ENCODE assay signal across 8 cellular contexts in the genomic region with DNA sequence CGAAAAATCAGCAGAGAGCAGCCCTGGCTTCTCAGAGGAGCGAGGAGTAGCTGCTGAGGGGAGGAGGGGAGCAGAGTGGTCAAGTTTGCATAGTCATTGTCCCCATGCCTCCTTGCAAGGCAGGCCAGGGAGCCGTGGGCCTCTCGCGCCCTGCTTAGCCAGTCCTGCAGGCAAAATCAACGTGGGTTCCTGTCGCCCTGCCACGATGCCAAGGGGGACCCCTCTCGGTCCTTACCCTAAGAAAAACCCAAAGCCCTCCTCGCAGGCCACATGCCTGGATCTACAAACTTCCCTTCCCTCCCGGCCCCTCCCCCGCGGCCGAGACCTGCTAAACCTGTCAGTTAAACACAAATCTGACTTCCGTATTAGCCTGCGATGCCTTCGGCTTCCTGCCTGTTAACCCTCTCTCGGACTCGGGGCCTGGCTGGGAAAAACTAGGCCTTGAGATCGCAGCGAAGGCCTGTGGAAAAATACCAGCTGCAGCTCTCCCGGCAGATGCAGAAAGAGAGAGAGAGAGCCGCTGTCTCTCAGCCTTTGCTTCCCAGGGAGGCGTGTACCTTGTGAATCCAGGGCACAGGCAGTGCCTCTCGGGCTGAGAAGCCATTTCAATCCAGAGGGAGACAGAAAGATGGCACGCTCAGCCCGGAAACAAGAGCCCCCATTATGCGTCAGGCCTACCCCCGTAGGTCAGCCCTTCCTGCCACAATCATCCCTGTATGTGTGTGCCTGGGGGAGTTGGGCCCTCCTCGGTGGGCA. TPM values are rescaled to one million over a fixed set of nuclear protein-coding genes. Genes with fewer than 3 reads are reported as not detected.
DNase-seq lines count a peak whose midpoint lies in the region; ATAC-seq and TF ChIP-seq lines count a peak whose summit lies in the region.

No MANE protein-coding gene starts in this region.

- BruUV-seq in PC-9 (replicated peaks; lab: Mats Ljungman, UMichigan) = TSS peak; percentile 63

- H3K27ac ChIP-seq in HUES48 (ENCODE audit: low read depth, low read length) (peak overlapping the region; percentile 99), PC-9 (peak overlapping the region; percentile 99), neural cell (ENCODE audit: low read length) (peak overlapping the region; percentile 99)

- H3K27me3 ChIP-seq in HUES48 (ENCODE audit: control insufficient read depth, insufficient read depth, low read length) (no peaks in the 10 kb centered on the region), PC-9 (ENCODE audit: insufficient read depth, low read depth) (no peaks in the 10 kb centered on the region), neural cell (ENCODE audit: insufficient read depth, low read depth, low read length) (no peaks in the 10 kb centered on the region)

- intact Hi-C loops in CD14-positive monocyte (cut with micrococcal nuclease) (loop anchor here in 1 of 2 donors (10.0 kb wide), 1 partner anchor 417 kb away; no protein-coding TSS in a partner anchor), PC-9 (cut with micrococcal nuclease; ENCODE audit: unreplicated experiment) (loop anchor here (2.0 kb wide), 1 partner anchor 15 kb away; no protein-coding TSS in a partner anchor)

- POLR2A ChIA-PET in PC-9 (lab: Charles Lee; ENCODE audit: unreplicated experiment) = interaction anchor here (0.7 kb wide), 1 partner anchor 42 kb away, joined by 3 read pairs; no protein-coding TSS in a partner anchor

- CTCF ChIA-PET in PC-9 (lab: Charles Lee) = interaction anchor here (1.1 to 1.4 kb wide), 2 partner anchors 25 kb away, joined by 3 to 4 read pairs; no protein-coding TSS in a partner anchor

- H3K9me2 ChIP-seq in PC-9 (ENCODE audit: insufficient read depth) (no peaks in the 10 kb centered on the region), neural cell (ENCODE audit: insufficient read depth, low read length) (no peaks in the 10 kb centered on the region)

- H3K4me1 ChIP-seq in HUES48 (ENCODE audit: control insufficient read depth, insufficient read depth, low read length) = peaks cover 93% of the 10 kb centered on the region
- peaks cover 86% of the 10 kb centered on the region for H3K4me1 ChIP-seq in PC-9 (replicated peaks; ENCODE audit: insufficient read depth)

- H3K27me3 Mint-ChIP-seq in CD14-positive monocyte (ENCODE audit: low read depth in 3 of 3) = peaks cover 0 to 1% (median 0%) of the 10 kb centered on the region in 3 donors
- no peaks in the 10 kb centered on the region for H3K27me3 Mint-ChIP-seq in activated T-helper 17 cell treated with anti-CD3 and anti-CD28 coated beads, Interleukin-2, amount 50 U/mL, for 72 hours
- H3K27me3 Mint-ChIP-seq in stimulated activated naive CD8-positive, alpha-beta T cell treated with anti-CD3 and anti-CD28 coated beads, Interleukin-15, Interleukin-2, amounts not matched to agents 100 ng/mL and 50 ng/mL, for 24 hours = no peaks in the 10 kb centered on the region

- peak; percentile 46 for TF ChIP-seq EP300 in neural cell (conservative IDR thresholded peaks at IDR 0.05; ENCODE audit: poor library complexity, severe bottlenecking)

- no peak overlapping the region for H2AFZ ChIP-seq in PC-9
- peak overlapping the region; percentile 77 for H2AFZ ChIP-seq in neural cell (ENCODE audit: low read depth, low read length)

- peak; percentile 52 for ATAC-seq in GM19455 (IDR thresholded peaks at IDR 0.05; ENCODE audit: unreplicated experiment)
- ATAC-seq in activated T-helper 17 cell treated with anti-CD3 and anti-CD28 coated beads, Interleukin-2, amount 50 U/mL, for 72 hours (replicated peaks) = peak; percentile 49

- H3K36me3 ChIP-seq in HUES48 (ENCODE audit: control insufficient read depth, insufficient read depth, low read length) (peaks cover 34% of the 10 kb centered on the region), PC-9 (ENCODE audit: low read depth) (peaks cover 17% of the 10 kb centered on the region), neural cell (ENCODE audit: insufficient read depth, low read length) (no peaks in the 10 kb centered on the region)

- peaks cover 64% of the 10 kb centered on the region for H3K4me1 Mint-ChIP-seq in CD14-positive monocyte
- peaks cover 37% of the 10 kb centered on the region for H3K4me1 Mint-ChIP-seq in activated T-helper 17 cell treated with anti-CD3 and anti-CD28 coated beads, Interleukin-2, amount 50 U/mL, for 72 hours
- H3K4me1 Mint-ChIP-seq in stimulated activated naive CD8-positive, alpha-beta T cell treated with anti-CD3 and anti-CD28 coated beads, Interleukin-15, Interleukin-2, amounts not matched to agents 100 ng/mL and 50 ng/mL, for 24 hours (ENCODE audit: low read depth) = peaks cover 8% of the 10 kb centered on the region

- no peak for TF ChIP-seq RAD21 in neural cell (conservative IDR thresholded peaks at IDR 0.05)

- H3K9ac ChIP-seq in HUES48 (ENCODE audit: low read depth, low read length) = peak overlapping the region; percentile 69
- peak overlapping the region; percentile 82 for H3K9ac ChIP-seq in neural cell (ENCODE audit: low read length)

- H3K9me3 ChIP-seq in HUES48 (ENCODE audit: control insufficient read depth, insufficient read depth, low read length) (no peaks in the 10 kb centered on the region), PC-9 (ENCODE audit: insufficient read depth, low read depth) (no peaks in the 10 kb centered on the region), neural cell (ENCODE audit: low read length) (no peaks in the 10 kb centered on the region)

- H3K27ac Mint-ChIP-seq in CD14-positive monocyte = peak overlapping the region; percentile 94 to 98 (median 97)
- H3K27ac Mint-ChIP-seq in activated T-helper 17 cell treated with anti-CD3 and anti-CD28 coated beads, Interleukin-2, amount 50 U/mL, for 72 hours = peak overlapping the region; percentile 99
- H3K27ac Mint-ChIP-seq in stimulated activated naive CD8-positive, alpha-beta T cell treated with anti-CD3 and anti-CD28 coated beads, Interleukin-15, Interleukin-2, amounts not matched to agents 100 ng/mL and 50 ng/mL, for 24 hours = peak overlapping the region; percentile 96

- H3K36me3 Mint-ChIP-seq in CD14-positive monocyte = peaks cover 4 to 5% of the 10 kb centered on the region in 2 donors
- H3K36me3 Mint-ChIP-seq in activated T-helper 17 cell treated with anti-CD3 and anti-CD28 coated beads, Interleukin-2, amount 50 U/mL, for 72 hours (ENCODE audit: low read depth) = peaks cover 39% of the 10 kb centered on the region
- peaks cover 12% of the 10 kb centered on the region for H3K36me3 Mint-ChIP-seq in stimulated activated naive CD8-positive, alpha-beta T cell treated with anti-CD3 and anti-CD28 coated beads, Interleukin-15, Interleukin-2, amounts not matched to agents 100 ng/mL and 50 ng/mL, for 24 hours (ENCODE audit: low read depth)

- H3K4me2 ChIP-seq in PC-9 (peak overlapping the region; percentile 96), neural cell (ENCODE audit: low read length) (peak overlapping the region; percentile 3)

- peaks cover 43% of the 10 kb centered on the region for H3K79me2 ChIP-seq in PC-9 (ENCODE audit: low read depth)
- H3K79me2 ChIP-seq in neural cell (replicated peaks; ENCODE audit: insufficient read depth, low read length) = peaks cover 39% of the 10 kb centered on the region

- H3K4me3 Mint-ChIP-seq in CD14-positive monocyte = peak overlapping the region; percentile 67 to 79
- H3K4me3 Mint-ChIP-seq in activated T-helper 17 cell treated with anti-CD3 and anti-CD28 coated beads, Interleukin-2, amount 50 U/mL, for 72 hours = no peak overlapping the region
- H3K4me3 Mint-ChIP-seq in stimulated activated naive CD8-positive, alpha-beta T cell treated with anti-CD3 and anti-CD28 coated beads, Interleukin-15, Interleukin-2, amounts not matched to agents 100 ng/mL and 50 ng/mL, for 24 hours = peak overlapping the region; percentile 84

- H3K4me3 ChIP-seq in HUES48 (ENCODE audit: low read depth, low read length) = no peak overlapping the region
- peak overlapping the region; percentile 60 for H3K4me3 ChIP-seq in PC-9
- H3K4me3 ChIP-seq in fibroblast of the aortic adventitia (ENCODE audit: low read depth, low read length) = no peak overlapping the region
- peak overlapping the region; percentile 58 for H3K4me3 ChIP-seq in neural cell (ENCODE audit: low read length)

- H3F3A ChIP-seq in PC-9 (ENCODE audit: insufficient read depth, low read depth) (peaks cover 59% of the 10 kb centered on the region), neural cell (ENCODE audit: insufficient read depth, low read length, poor library complexity, severe bottlenecking) (peaks cover 7% of the 10 kb centered on the region)

- no peak for TF ChIP-seq CTCF in CD14-positive monocyte (IDR thresholded peaks at IDR 0.05)
- TF ChIP-seq CTCF in PC-9 (conservative IDR thresholded peaks at IDR 0.05) = no peak
- no peak for TF ChIP-seq CTCF in fibroblast of the aortic adventitia (IDR thresholded peaks at IDR 0.05; ENCODE audit: insufficient read depth, low read length)
- TF ChIP-seq CTCF in neural cell (IDR thresholded peaks at IDR 0.05; ENCODE audit: poor library complexity, severe bottlenecking) = no peak

- H3K9me3 Mint-ChIP-seq in CD14-positive monocyte = peaks cover 0 to 2% (median 0%) of the 10 kb centered on the region in 7 donors
- H3K9me3 Mint-ChIP-seq in activated T-helper 17 cell treated with anti-CD3 and anti-CD28 coated beads, Interleukin-2, amount 50 U/mL, for 72 hours = no peaks in the 10 kb centered on the region
- no peaks in the 10 kb centered on the region for H3K9me3 Mint-ChIP-seq in stimulated activated naive CD8-positive, alpha-beta T cell treated with anti-CD3 and anti-CD28 coated beads, Interleukin-15, Interleukin-2, amounts not matched to agents 100 ng/mL and 50 ng/mL, for 24 hours

- H4K20me1 ChIP-seq in PC-9 (ENCODE audit: insufficient read depth) (no peaks in the 10 kb centered on the region), neural cell (ENCODE audit: insufficient read depth) (no peaks in the 10 kb centered on the region)

- DNase-seq in CD14-positive monocyte (ENCODE audit: low spot score) (peak; percentile 77), PC-9 (peak; percentile 94 to 99), fibroblast of the aortic adventitia (ENCODE audit: low read depth) (peak; percentile 83)

TF ChIP-seq in neural cell, 6 proteins besides CTCF, POLR2A, EP300 and RAD21 (continues in another document):
- TF ChIP-seq TAF1 (IDR thresholded peaks at IDR 0.05; ENCODE audit: low read depth) (peak; percentile 84), POLR2AphosphoS5 (IDR thresholded peaks at IDR 0.05) (peak; percentile 73), EZH2 (IDR thresholded peaks at IDR 0.05; ENCODE audit: borderline replicate concordance, insufficient read depth, low read length, poor library complexity, severe bottlenecking) (no peak), SMC3 (conservative IDR thresholded peaks at IDR 0.05; ENCODE audit: poor library complexity) (no peak)

RNA-seq across cellular contexts. Expression of gene ZMYND8, which starts 1.0 kb away (rescaled TPM):
- polyA plus RNA-seq in CD14-positive monocyte = 1 to 10 TPM; 1.4 to 5.8 TPM
- total RNA-seq in PC-9 (2021) = 72.3 and 107 TPM in 2 replicates
- total RNA-seq in activated T-helper 17 cell treated with anti-CD3 and anti-CD28 coated beads, Interleukin-2, amount 50 U/mL, for 72 hours = 10 to 100 TPM; 35.3 to 39.4 TPM
- total RNA-seq in fibroblast of the aortic adventitia (ENCODE audit: low replicate concordance) = 14.2 and 24.0 TPM in 2 replicates
- polyA plus RNA-seq in neural cell = 16.8 and 20.5 TPM in 2 replicates
- polyA minus RNA-seq in neural cell = 35.3 and 42.6 TPM in 2 replicates

Comparison
In these comparisons a context has a peak if more than half of its experiments do, and no peak if none do; other contexts are left out.
1. H3K4me3 ChIP-seq: peak in PC-9 (single experiment) and neural cell (single experiment); none in HUES48 (single experiment) and fibroblast of the aortic adventitia (single experiment).
2. Peak in every context shown above with its lines, with median percentiles within 50 percentile points of each other: DNase-seq, H3K27ac Mint-ChIP-seq and H3K27ac ChIP-seq.